Comparison of ENCODE assay signal across 24 cellular contexts in the genomic region with DNA sequence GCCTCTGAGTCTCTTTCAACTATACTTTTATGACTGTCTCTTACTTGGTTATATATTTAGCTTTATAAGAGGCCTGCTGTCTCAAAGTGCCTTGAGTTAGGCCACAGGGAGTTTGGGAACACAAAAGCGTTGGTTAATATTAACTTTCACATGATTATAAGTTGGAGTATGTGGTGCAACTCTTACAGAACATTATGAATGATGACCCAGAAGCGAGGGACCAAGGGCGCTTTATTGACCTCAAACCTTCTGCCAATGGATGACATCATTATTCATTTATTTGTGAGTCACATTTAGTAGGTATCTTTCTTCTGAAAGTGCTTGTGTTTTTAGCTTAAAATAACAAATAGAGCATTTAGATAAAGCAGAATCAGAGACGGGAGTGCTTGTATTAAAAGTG.
DNase-seq lines count a peak whose midpoint lies in the region; ATAC-seq, FAIRE-seq and TF ChIP-seq lines count a peak whose summit lies in the region.
"Had no signal": no experiment of that assay in that cellular context is flagged by ENCODE, and none has a peak within 500 bp of the region (broad histone marks: within the 10 kb centered on the region; RNA-seq: fewer than 3 reads in every experiment).

No MANE protein-coding gene starts in this region.

- DNase-seq in Karpas-422 (no peak), bronchial epithelial cell (ENCODE audit: low read depth) (peak; percentile 5), left colon (no peak), prostate gland (ENCODE audit: low spot score) (no peak), PC-3 (no peak)
- DNase-seq in activated T-cell treated with anti-CD3 and anti-CD28 coated beads, Interleukin-2, amount 50 U/mL, for 4 hours: no peak
- DNase-seq in CD4-positive, alpha-beta memory T cell: no peak
- DNase-seq: activated CD4-positive, CD25-positive, alpha-beta regulatory T cell treated with anti-CD3 and anti-CD28 coated beads, Interleukin-2, amount 50 U/mL, for 72 hours; activated T-cell treated with anti-CD3 and anti-CD28 coated beads, Interleukin-2, amount 50 U/mL, for 72 hours; BE2C; left lung; MM.1S; Peyer's patch; right lobe of liver; stimulated activated naive CD4-positive, alpha-beta T cell; T1000; tibial artery had no signal

- no peak overlapping the region for H3K4me2 ChIP-seq in Karpas-422 (ENCODE audit: low read depth, low read length, poor library complexity, severe bottlenecking)
- no peak overlapping the region for H3K4me2 ChIP-seq in PC-3 (ENCODE audit: low read length)

- no peak overlapping the region for H3K27ac Mint-ChIP-seq in CD4-positive, alpha-beta memory T cell
- H3K27ac Mint-ChIP-seq: activated naive CD8-positive, alpha-beta T cell; activated T-cell treated with anti-CD3 and anti-CD28 coated beads, Interleukin-2, amount 50 U/mL, for 72 hours; dendritic cell treated with granulocyte-macrophage colony-stimulating factor and Interleukin-4, amounts not matched to agents 40 ng/mL and 50 ng/mL, for 4 days had no signal

- no peaks in the 10 kb centered on the region; the same call in 1 of the 2 replicates for H3K9me2 ChIP-seq in Karpas-422 (replicated peaks; ENCODE audit: insufficient read depth, low read length)
- no peaks in the 10 kb centered on the region for H3K9me2 ChIP-seq in PC-3 (replicated peaks; ENCODE audit: low read length)

- no peaks in the 10 kb centered on the region for H3K9me3 Mint-ChIP-seq in activated T-cell treated with anti-CD3 and anti-CD28 coated beads, Interleukin-2, amount 50 U/mL, for 4 hours
- peaks cover 0 to 3% (median 0%) of the 10 kb centered on the region in 8 donors for H3K9me3 Mint-ChIP-seq in CD4-positive, alpha-beta memory T cell
- H3K9me3 Mint-ChIP-seq: activated T-cell treated with anti-CD3 and anti-CD28 coated beads, Interleukin-2, amount 50 U/mL, for 72 hours; dendritic cell treated with granulocyte-macrophage colony-stimulating factor and Interleukin-4, amounts not matched to agents 40 ng/mL and 50 ng/mL, for 4 days had no signal

- TF ChIP-seq POLR2A in prostate gland (IDR thresholded peaks at IDR 0.05): no peak

- H3K79me2 ChIP-seq in Karpas-422 (ENCODE audit: low read length) (no peaks in the 10 kb centered on the region), PC-3 (ENCODE audit: low read length) (no peaks in the 10 kb centered on the region)

- H3K36me3 ChIP-seq in Karpas-422 (ENCODE audit: insufficient read depth, low read length): no peaks in the 10 kb centered on the region
- no peaks in the 10 kb centered on the region for H3K36me3 ChIP-seq in bronchial epithelial cell (ENCODE audit: control insufficient read depth, insufficient read depth, low read length)
- H3K36me3 ChIP-seq in prostate gland: no peaks in the 10 kb centered on the region
- H3K36me3 ChIP-seq in PC-3 (ENCODE audit: low read depth, low read length): no peaks in the 10 kb centered on the region
- no peaks in the 10 kb centered on the region for H3K36me3 ChIP-seq in CD4-positive, alpha-beta memory T cell (ENCODE audit: insufficient read depth, low read length)
- H3K36me3 ChIP-seq: BE2C, left lung, Peyer's patch, right lobe of liver, tibial artery had no signal

- H3K4me1 Mint-ChIP-seq in activated T-cell treated with anti-CD3 and anti-CD28 coated beads, Interleukin-2, amount 50 U/mL, for 4 hours (ENCODE audit: low read depth): no peaks in the 10 kb centered on the region
- H3K4me1 Mint-ChIP-seq in CD4-positive, alpha-beta memory T cell: no peaks in the 10 kb centered on the region

- H3K27me3 Mint-ChIP-seq in activated T-cell treated with anti-CD3 and anti-CD28 coated beads, Interleukin-2, amount 50 U/mL, for 4 hours (ENCODE audit: low read depth): no peaks in the 10 kb centered on the region
- H3K27me3 Mint-ChIP-seq in CD4-positive, alpha-beta memory T cell: no peaks in the 10 kb centered on the region
- H3K27me3 Mint-ChIP-seq: activated naive CD8-positive, alpha-beta T cell; dendritic cell treated with granulocyte-macrophage colony-stimulating factor and Interleukin-4, amounts not matched to agents 40 ng/mL and 50 ng/mL, for 4 days had no signal

- no peak overlapping the region for H3K4me3 ChIP-seq in Karpas-422 (ENCODE audit: low read length)
- H3K4me3 ChIP-seq in bronchial epithelial cell (ENCODE audit: low read depth, low read length): no peak overlapping the region
- no peak overlapping the region for H3K4me3 ChIP-seq in prostate gland
- no peak overlapping the region for H3K4me3 ChIP-seq in PC-3 (ENCODE audit: low read length)
- H3K4me3 ChIP-seq in CD4-positive, alpha-beta memory T cell (ENCODE audit: low read length in 2 of 2): no peak overlapping the region
- H3K4me3 ChIP-seq: left lung, Peyer's patch, right lobe of liver, tibial artery had no signal

- POLR2A ChIA-PET in PC-3 (lab: Charles Lee; ENCODE audit: unreplicated experiment): no interaction called here
- POLR2A ChIA-PET in CD4-positive, alpha-beta memory T cell (lab: Charles Lee; ENCODE audit: partially characterized antibody): no interaction called here

- no peaks in the 10 kb centered on the region for H3K36me3 Mint-ChIP-seq in activated T-cell treated with anti-CD3 and anti-CD28 coated beads, Interleukin-2, amount 50 U/mL, for 4 hours (ENCODE audit: insufficient read depth)
- H3K36me3 Mint-ChIP-seq in CD4-positive, alpha-beta memory T cell: no peaks in the 10 kb centered on the region
- H3K36me3 Mint-ChIP-seq: activated naive CD8-positive, alpha-beta T cell had no signal

- no peak for TF ChIP-seq CTCF in bronchial epithelial cell (IDR thresholded peaks at IDR 0.05; ENCODE audit: insufficient read depth, low read length, severe bottlenecking)
- TF ChIP-seq CTCF in prostate gland (IDR thresholded peaks at IDR 0.05): no peak
- no peak for TF ChIP-seq CTCF in PC-3 (conservative IDR thresholded peaks at IDR 0.05; ENCODE audit: low read depth, low read length)

- peak; percentile 66 for ATAC-seq in left colon
- ATAC-seq in activated T-cell treated with anti-CD3 and anti-CD28 coated beads, Interleukin-2, amount 50 U/mL, for 4 hours: no peak
- no peak for ATAC-seq in PC-3
- ATAC-seq: activated T-cell treated with anti-CD3 and anti-CD28 coated beads, Interleukin-2, amount 50 U/mL, for 72 hours; left lung; SK-N-SH treated with all-trans-retinoic acid at 6 μM for 48 hours had no signal

- intact Hi-C loops in left colon (cut with DNase I, micrococcal nuclease) (no loop called here), prostate gland (cut with DNase I) (no loop called here), PC-3 (cut with micrococcal nuclease) (no loop called here)
- intact Hi-C loops in CD4-positive, alpha-beta memory T cell (cut with micrococcal nuclease): no loop called here

- H3K27ac ChIP-seq in Karpas-422 (ENCODE audit: low read length): no peak overlapping the region
- no peak overlapping the region for H3K27ac ChIP-seq in prostate gland
- H3K27ac ChIP-seq in PC-3 (ENCODE audit: low read length): no peak overlapping the region
- no peak overlapping the region for H3K27ac ChIP-seq in CD4-positive, alpha-beta memory T cell (ENCODE audit: low read depth, low read length)
- H3K27ac ChIP-seq: left lung, Peyer's patch, right lobe of liver, tibial artery had no signal

- WGBS in prostate gland: 32% methylated on average over 4 of the region's 4 CpGs

- H2AFZ ChIP-seq in Karpas-422 (ENCODE audit: low read length): peak overlapping the region; percentile 22; the same call in 1 of the 2 replicates
- no peak overlapping the region for H2AFZ ChIP-seq in PC-3 (ENCODE audit: low read length)

- H3K4me1 ChIP-seq in Karpas-422 (ENCODE audit: low read length): peaks cover 3% of the 10 kb centered on the region
- no peaks in the 10 kb centered on the region for H3K4me1 ChIP-seq in prostate gland (replicated peaks)
- H3K4me1 ChIP-seq in PC-3 (ENCODE audit: insufficient read depth, low read length): no peaks in the 10 kb centered on the region
- H3K4me1 ChIP-seq in CD4-positive, alpha-beta memory T cell (ENCODE audit: insufficient read depth, low read length): no peaks in the 10 kb centered on the region
- H3K4me1 ChIP-seq: BE2C, left lung, Peyer's patch, right lobe of liver, tibial artery had no signal

- BruUV-seq in PC-3 (replicated peaks; lab: Mats Ljungman, UMichigan): no TSS peak

- no peaks in the 10 kb centered on the region for H3K9me3 ChIP-seq in Karpas-422 (ENCODE audit: low read length)
- no peaks in the 10 kb centered on the region for H3K9me3 ChIP-seq in prostate gland
- H3K9me3 ChIP-seq in PC-3 (ENCODE audit: low read length): no peaks in the 10 kb centered on the region
- no peaks in the 10 kb centered on the region for H3K9me3 ChIP-seq in CD4-positive, alpha-beta memory T cell (ENCODE audit: control insufficient read depth in 1 of 2, low read length in 2 of 2)
- H3K9me3 ChIP-seq: BE2C, left lung, Peyer's patch, right lobe of liver, tibial artery had no signal

- H4K20me1 ChIP-seq in Karpas-422 (ENCODE audit: insufficient read depth, low read depth, low read length) (no peaks in the 10 kb centered on the region), PC-3 (ENCODE audit: low read length) (no peaks in the 10 kb centered on the region)

- CTCF ChIA-PET in PC-3 (lab: Charles Lee): no interaction called here
- CTCF ChIA-PET in CD4-positive, alpha-beta memory T cell (lab: Charles Lee; ENCODE audit: partially characterized antibody): no interaction called here

- no peaks in the 10 kb centered on the region; the same call in 1 of the 2 replicates for H3K27me3 ChIP-seq in Karpas-422 (ENCODE audit: low read length)
- no peaks in the 10 kb centered on the region for H3K27me3 ChIP-seq in bronchial epithelial cell (ENCODE audit: control insufficient read depth, insufficient read depth, low read length)
- H3K27me3 ChIP-seq in prostate gland (replicated peaks; ENCODE audit: insufficient read depth): no peaks in the 10 kb centered on the region
- H3K27me3 ChIP-seq in PC-3 (ENCODE audit: low read length): peaks cover 31% of the 10 kb centered on the region; the same call in 1 of the 2 replicates
- H3K27me3 ChIP-seq in CD4-positive, alpha-beta memory T cell (ENCODE audit: insufficient read depth, low read length): no peaks in the 10 kb centered on the region
- H3K27me3 ChIP-seq: BE2C, left lung, Peyer's patch, right lobe of liver, tibial artery had no signal

- H3F3A ChIP-seq in PC-3 (ENCODE audit: low read length, unreplicated experiment): no peaks in the 10 kb centered on the region

- H3K9ac ChIP-seq in Karpas-422 (ENCODE audit: low read length): no peak overlapping the region
- H3K9ac ChIP-seq in PC-3 (ENCODE audit: low read length): no peak overlapping the region

- no peak overlapping the region for H3K4me3 Mint-ChIP-seq in activated T-cell treated with anti-CD3 and anti-CD28 coated beads, Interleukin-2, amount 50 U/mL, for 4 hours
- H3K4me3 Mint-ChIP-seq in CD4-positive, alpha-beta memory T cell: no peak overlapping the region
- H3K4me3 Mint-ChIP-seq: activated naive CD8-positive, alpha-beta T cell; activated T-cell treated with anti-CD3 and anti-CD28 coated beads, Interleukin-2, amount 50 U/mL, for 72 hours; dendritic cell treated with granulocyte-macrophage colony-stimulating factor and Interleukin-4, amounts not matched to agents 40 ng/mL and 50 ng/mL, for 4 days had no signal

- FAIRE-seq in bronchial epithelial cell (lab: Jason Lieb, UNC): no peak
- FAIRE-seq: endothelial cell of umbilical vein, G401.6, GM19239, H54 had no signal
